Comparison of ENCODE assay signal across 24 cellular contexts in the genomic region with DNA sequence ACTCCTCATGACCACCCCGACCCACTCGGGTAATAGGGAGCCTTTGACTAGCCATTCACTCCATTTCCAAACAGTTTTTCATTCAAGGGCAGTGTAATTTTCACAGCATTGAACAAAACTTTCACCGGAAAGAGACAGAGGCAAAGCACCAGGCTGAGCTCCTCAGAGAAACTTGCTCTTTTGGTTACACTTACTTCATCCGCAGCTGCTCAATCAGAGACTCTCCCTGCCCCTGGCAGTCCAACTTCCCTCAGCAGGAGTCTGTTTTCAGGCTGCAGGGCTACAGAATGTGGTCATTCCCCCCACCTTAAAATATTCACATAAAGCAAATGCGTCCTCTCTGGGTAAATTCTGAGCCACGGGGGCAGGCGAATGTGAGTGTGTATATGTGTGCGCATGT.
"Had no signal": no experiment of that assay in that cellular context is flagged by ENCODE, and none has a peak within 500 bp of the region (broad histone marks: within the 10 kb centered on the region; RNA-seq: fewer than 3 reads in every experiment).

No MANE protein-coding gene starts in this region.

- H3K36me3 ChIP-seq: neutrophil, pancreas, prostate gland, right atrium auricular region, right lobe of liver, sigmoid colon, stomach, thoracic aorta, thyroid gland, tibial nerve, upper lobe of right lung, uterus had no signal

- H3K4me3 ChIP-seq: pancreas, prostate gland, right atrium auricular region, right lobe of liver, sigmoid colon, stomach, thoracic aorta, thyroid gland, tibial nerve, upper lobe of right lung, uterus had no signal

- H3K27ac ChIP-seq: neutrophil, pancreas, prostate gland, right atrium auricular region, right lobe of liver, sigmoid colon, stomach, thoracic aorta, thyroid gland, tibial nerve, upper lobe of right lung, uterus had no signal

- H3K9me3 ChIP-seq: neutrophil, pancreas, prostate gland, right atrium auricular region, right lobe of liver, sigmoid colon, stomach, thoracic aorta, thyroid gland, upper lobe of right lung, uterus had no signal

- ATAC-seq: naive thymus-derived CD4-positive, alpha-beta T cell; natural killer cell; pancreas; right lobe of liver; stimulated activated effector memory CD8-positive, alpha-beta T cell treated with anti-CD3 and anti-CD28 coated beads, Interleukin-12 subunit alpha, Interleukin-12 subunit beta, amount 100 ng/mL, for 72 hours; stimulated activated naive B cell treated with anti-CD40 and anti-IgM and Interleukin-4, amounts not matched to agents 10 μg/mL and 1 μg/mL and 100 μg/mL, for 72 hours; upper lobe of right lung had no signal

- H3K4me1 ChIP-seq: pancreas, prostate gland, right atrium auricular region, right lobe of liver, sigmoid colon, stomach, thyroid gland, tibial nerve, upper lobe of right lung, uterus had no signal

- DNase-seq: naive thymus-derived CD4-positive, alpha-beta T cell; natural killer cell; nucleus accumbens; pancreas; retina; right lobe of liver; sigmoid colon; small intestine; stimulated activated CD4-positive, alpha-beta T cell treated with anti-CD3 and anti-CD28 coated beads, Interleukin-15, amount 100 ng/mL, for 24 hours; stimulated activated CD4-positive, alpha-beta T cell treated with anti-CD3 and anti-CD28 coated beads, Interleukin-2, amount 100 ng/mL, for 24 hours; stimulated activated CD4-positive, alpha-beta T cell treated with anti-CD3 and anti-CD28 coated beads, Interleukin-2, amount 100 ng/mL, for 48 hours; stimulated activated CD4-positive, alpha-beta T cell treated with anti-CD3 and anti-CD28 coated beads, Interleukin-4, amount 100 ng/mL, for 24 hours; stimulated activated naive B cell treated with anti-CD40 and anti-IgM and Interleukin-4, amounts not matched to agents 10 μg/mL and 1 μg/mL and 100 μg/mL, for 72 hours; stimulated activated naive CD4-positive, alpha-beta T cell treated with Interleukin-2 at 50 U/mL for 16 hours; stomach; thyroid gland; upper lobe of right lung; uterus had no signal

- H3K27me3 ChIP-seq: pancreas, right atrium auricular region, right lobe of liver, sigmoid colon, stomach, thyroid gland, tibial nerve, upper lobe of right lung, uterus had no signal
